1 cellular context compared by ENCODE assay signal in genomic region chr1:197066719-197067456, GRCh38.
TF ChIP-seq lines count a peak whose summit lies in the region.

TSS of gene F13B (minus strand) at chr1:197067260. CDS start at chr1:197067223, 37 bp downstream.

TF ChIP-seq in GM23338, 12 proteins besides CTCF, POLR2A, EP300 and RAD21 (continued from another document):
- TF ChIP-seq ZNF462 (CRISPR knock-in tag; IDR thresholded peaks at IDR 0.05) (no peak), REST (IDR thresholded peaks at IDR 0.05; ENCODE audit: unreplicated experiment) (no peak), NANOG (IDR thresholded peaks at IDR 0.05; ENCODE audit: borderline replicate concordance) (no peak), POLR2AphosphoS5 (IDR thresholded peaks at IDR 0.05; ENCODE audit: low read depth) (no peak), EZH2phosphoT487 (IDR thresholded peaks at IDR 0.05; ENCODE audit: unreplicated experiment) (no peak), ZNF114 (CRISPR knock-in tag; IDR thresholded peaks at IDR 0.05) (no peak), JUNB (IDR thresholded peaks at IDR 0.05; ENCODE audit: unreplicated experiment) (no peak)
